In genomic region chr5:80057121-80057520, GRCh38 we compare ENCODE assay signal across 26 cellular contexts.
"Had no signal": no experiment of that assay in that cellular context is flagged by ENCODE, and none has a peak within 500 bp of the region (broad histone marks: within the 10 kb centered on the region; RNA-seq: fewer than 3 reads in every experiment).

No MANE protein-coding gene starts in this region.

- H3K27ac ChIP-seq: hepatocyte, left ventricle myocardium inferior, neural progenitor cell, ovary, right atrium auricular region, right lobe of liver, testis, thyroid gland, transverse colon, upper lobe of left lung had no signal

- H3K36me3 ChIP-seq: neural progenitor cell, ovary, right atrium auricular region, right lobe of liver, thyroid gland, transverse colon, upper lobe of left lung had no signal

- H3K4me1 Mint-ChIP-seq: naive B cell; natural killer cell; neural progenitor cell; stimulated activated naive B cell treated with anti-CD40 and anti-IgM and Interleukin-4, amounts not matched to agents 10 μg/mL and 1 μg/mL and 100 μg/mL, for 72 hours had no signal

- DNase-seq: islet precursor cell; left ventricle myocardium inferior; mesendoderm; naive B cell; natural killer cell; nephron progenitor cell; ovary; right lobe of liver; stimulated activated CD4-positive, alpha-beta T cell treated with anti-CD3 and anti-CD28 coated beads, Interleukin-1b, Interleukin-23, amount 100 ng/mL, for 48 hours; stimulated activated CD4-positive, alpha-beta T cell treated with anti-CD3 and anti-CD28 coated beads, Interleukin-2, amount 100 ng/mL, for 48 hours; stimulated activated CD4-positive, alpha-beta T cell treated with anti-CD3 and anti-CD28 coated beads, Interleukin-4, amount 100 ng/mL, for 4 hours; stimulated activated CD8-positive, alpha-beta memory T cell treated with anti-CD3 and anti-CD28 coated beads, Interleukin-4, amount 100 ng/mL, for 48 hours; stimulated activated naive B cell treated with anti-CD40 and anti-IgM and Interleukin-4, amounts not matched to agents 10 μg/mL and 1 μg/mL and 100 μg/mL, for 72 hours; substantia nigra; testis; thyroid gland; transverse colon; upper lobe of left lung had no signal

- H3K9me3 Mint-ChIP-seq: mesothelial cell of epicardium; naive B cell; natural killer cell; nephron progenitor cell; neural progenitor cell; stimulated activated naive B cell treated with anti-CD40 and anti-IgM and Interleukin-4, amounts not matched to agents 10 μg/mL and 1 μg/mL and 100 μg/mL, for 72 hours; stimulated activated naive CD8-positive, alpha-beta T cell treated with anti-CD3 and anti-CD28 coated beads, Interleukin-15, Interleukin-2, amounts not matched to agents 100 ng/mL and 50 ng/mL, for 24 hours had no signal

- H3K27me3 ChIP-seq: hepatocyte, neural progenitor cell, ovary, right atrium auricular region, right lobe of liver, testis, thyroid gland, transverse colon, upper lobe of left lung had no signal

- H3K27ac Mint-ChIP-seq: mesothelial cell of epicardium; naive B cell; natural killer cell; nephron progenitor cell; neural progenitor cell; progenitor cell of endocrine pancreas; stimulated activated naive B cell treated with anti-CD40 and anti-IgM and Interleukin-4, amounts not matched to agents 10 μg/mL and 1 μg/mL and 100 μg/mL, for 72 hours; stimulated activated naive CD8-positive, alpha-beta T cell treated with anti-CD3 and anti-CD28 coated beads, Interleukin-15, Interleukin-2, amounts not matched to agents 100 ng/mL and 50 ng/mL, for 24 hours had no signal

- H3K4me3 Mint-ChIP-seq: mesothelial cell of epicardium; naive B cell; natural killer cell; nephron progenitor cell; neural progenitor cell; stimulated activated naive B cell treated with anti-CD40 and anti-IgM and Interleukin-4, amounts not matched to agents 10 μg/mL and 1 μg/mL and 100 μg/mL, for 72 hours; stimulated activated naive CD8-positive, alpha-beta T cell treated with anti-CD3 and anti-CD28 coated beads, Interleukin-15, Interleukin-2, amounts not matched to agents 100 ng/mL and 50 ng/mL, for 24 hours had no signal

- H3K9me3 ChIP-seq: left ventricle myocardium inferior, ovary, right atrium auricular region, right lobe of liver, testis, thyroid gland, transverse colon, upper lobe of left lung had no signal

- ATAC-seq: natural killer cell; right lobe of liver; stimulated activated naive B cell treated with anti-CD40 and anti-IgM and Interleukin-4, amounts not matched to agents 10 μg/mL and 1 μg/mL and 100 μg/mL, for 72 hours had no signal

- H3K27me3 Mint-ChIP-seq: naive B cell; progenitor cell of endocrine pancreas; stimulated activated naive CD8-positive, alpha-beta T cell treated with anti-CD3 and anti-CD28 coated beads, Interleukin-15, Interleukin-2, amounts not matched to agents 100 ng/mL and 50 ng/mL, for 24 hours had no signal

- H3K36me3 Mint-ChIP-seq: mesothelial cell of epicardium; naive B cell; natural killer cell; neural progenitor cell; stimulated activated naive B cell treated with anti-CD40 and anti-IgM and Interleukin-4, amounts not matched to agents 10 μg/mL and 1 μg/mL and 100 μg/mL, for 72 hours had no signal

- H3K4me1 ChIP-seq: left ventricle myocardium inferior, neural progenitor cell, right atrium auricular region, right lobe of liver, testis, transverse colon, upper lobe of left lung had no signal

- H3K4me3 ChIP-seq: hepatocyte, left ventricle myocardium inferior, lung, neural progenitor cell, ovary, right atrium auricular region, right lobe of liver, smooth muscle cell, testis, thyroid gland, transverse colon, upper lobe of left lung had no signal
